14 cellular contexts compared by ENCODE assay signal in the genomic region with DNA sequence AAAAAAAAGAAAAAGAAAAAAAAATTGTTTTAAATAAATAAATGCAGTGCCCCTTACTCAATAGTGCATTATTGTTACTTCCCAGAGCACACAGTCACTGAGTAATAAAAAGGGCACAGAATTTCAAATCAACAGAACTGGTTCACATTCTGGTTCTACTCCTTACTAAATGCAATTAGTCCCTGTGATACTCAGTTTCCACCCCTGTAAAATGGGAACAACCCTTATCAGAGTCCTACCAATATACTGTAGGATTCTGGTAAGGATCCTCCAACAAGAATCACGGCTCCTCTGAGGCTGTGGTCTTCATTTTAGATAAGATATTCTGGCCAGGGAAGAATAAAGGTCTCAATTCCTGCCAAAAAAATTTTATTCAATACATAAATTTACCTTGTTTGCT. TPM values are rescaled to one million over a fixed set of nuclear protein-coding genes. Genes with fewer than 3 reads are reported as not detected.
A peak's percentile ranks its signal among the peaks of the same experiment; 100 is the strongest.
DNase-seq lines count a peak whose midpoint lies in the region; ATAC-seq and TF ChIP-seq lines count a peak whose summit lies in the region.
"Had no signal": no experiment of that assay in that cellular context is flagged by ENCODE, and none has a peak within 500 bp of the region (broad histone marks: within the 10 kb centered on the region; RNA-seq: fewer than 3 reads in every experiment).

No MANE protein-coding gene starts in this region.

- H3K4me1 ChIP-seq in ACC112 (ENCODE audit: control insufficient read depth, insufficient read depth, low read length, unreplicated experiment): peaks cover 72% of the 10 kb centered on the region
- H3K4me1 ChIP-seq in Panc1 (ENCODE audit: control insufficient read depth, insufficient read depth, low read length): peaks cover 66% of the 10 kb centered on the region
- H3K4me1 ChIP-seq in hepatocyte (ENCODE audit: insufficient read depth): peaks cover 49% of the 10 kb centered on the region
- peaks cover 37% of the 10 kb centered on the region in 2 donors for H3K4me1 ChIP-seq in gastrocnemius medialis

- no peaks in the 10 kb centered on the region for H4K20me1 ChIP-seq in hepatocyte (ENCODE audit: insufficient read depth, poor library complexity, severe bottlenecking)

- H3K9me3 Mint-ChIP-seq in activated CD8-positive, alpha-beta T cell treated with anti-CD3 and anti-CD28 coated beads, Interleukin-2, amount 10 ng/mL, durations not matched to agents 7 days and 5 days (ENCODE audit: insufficient read depth): no peaks in the 10 kb centered on the region
- H3K9me3 Mint-ChIP-seq: activated naive CD8-positive, alpha-beta T cell treated with anti-CD3 and anti-CD28 coated beads for 36 hours; naive thymus-derived CD4-positive, alpha-beta T cell had no signal

- H3K27ac ChIP-seq in ACC112 (ENCODE audit: low read depth, low read length) (peak overlapping the region; percentile 99), Panc1 (ENCODE audit: low read length) (peak overlapping the region; percentile 92), hepatocyte (peak overlapping the region; percentile 98), gastrocnemius medialis (peak overlapping the region; percentile 73 to 87 (median 84))
- H3K27ac ChIP-seq: WERI-Rb-1 had no signal

- TF ChIP-seq CTCF in Panc1 (IDR thresholded peaks at IDR 0.05) (no peak), hepatocyte (IDR thresholded peaks at IDR 0.05; ENCODE audit: poor library complexity) (no peak), gastrocnemius medialis (IDR thresholded peaks at IDR 0.05 in 4 of 5, conservative IDR thresholded peaks at IDR 0.05 in 1 of 5) (no peak)

- in situ Hi-C loops in Panc1 (cut with HindIII; ENCODE audit: low pct_unique_long_range_greater_than_20kb, low sequenced_read_pairs): no loop called here
- in situ Hi-C loops in gastrocnemius medialis (cut with MboI; ENCODE audit: low sequenced_read_pairs in 4 of 4): loop anchor here in 1 of 4 donors (10.0 kb wide), 1 partner anchor 48 kb away; a partner anchor contains a TSS

- peaks cover 14% of the 10 kb centered on the region for H3K4me1 Mint-ChIP-seq in activated CD8-positive, alpha-beta T cell treated with anti-CD3 and anti-CD28 coated beads, Interleukin-2, amount 10 ng/mL, durations not matched to agents 7 days and 5 days (ENCODE audit: low read depth)

- H3K9me3 ChIP-seq in Panc1 (ENCODE audit: control insufficient read depth, insufficient read depth, low read depth, low read length) (no peaks in the 10 kb centered on the region), hepatocyte (ENCODE audit: low read depth) (no peaks in the 10 kb centered on the region), gastrocnemius medialis (no peaks in the 10 kb centered on the region)

- H3K4me3 Mint-ChIP-seq in activated CD8-positive, alpha-beta T cell treated with anti-CD3 and anti-CD28 coated beads, Interleukin-2, amount 10 ng/mL, durations not matched to agents 7 days and 5 days: no peak overlapping the region
- H3K4me3 Mint-ChIP-seq: activated naive CD8-positive, alpha-beta T cell treated with anti-CD3 and anti-CD28 coated beads for 36 hours had no signal

- H3K4me3 ChIP-seq in ACC112 (ENCODE audit: low read depth, low read length) (no peak overlapping the region), Panc1 (ENCODE audit: low read depth in 2 of 2, low read length in 2 of 2) (no peak overlapping the region), hepatocyte (no peak overlapping the region), gastrocnemius medialis (no peak overlapping the region)

- no peak for TF ChIP-seq POLR2A in gastrocnemius medialis (IDR thresholded peaks at IDR 0.05)

- WGBS in hepatocyte (ENCODE audit: low lambda C conversion rate, missing lambda C conversion rate): 81% methylated on average over 1 of the region's 1 CpG

- no peak overlapping the region for H3K27ac Mint-ChIP-seq in activated CD8-positive, alpha-beta T cell treated with anti-CD3 and anti-CD28 coated beads, Interleukin-2, amount 10 ng/mL, durations not matched to agents 7 days and 5 days
- H3K27ac Mint-ChIP-seq: activated naive CD8-positive, alpha-beta T cell treated with anti-CD3 and anti-CD28 coated beads for 36 hours had no signal

- no peak overlapping the region for H2AFZ ChIP-seq in ACC112 (ENCODE audit: low read length, unreplicated experiment)
- no peak overlapping the region for H2AFZ ChIP-seq in hepatocyte

- CTCF ChIA-PET in Panc1 (lab: Charles Lee): interaction anchor here (0.6 kb wide), 1 partner anchor 46 kb away, joined by 4 read pairs; no protein-coding TSS in a partner anchor
- CTCF ChIA-PET in activated CD8-positive, alpha-beta T cell treated with anti-CD3 and anti-CD28 coated beads, Interleukin-2, amount 10 ng/mL, durations not matched to agents 7 days and 5 days (lab: Charles Lee): no interaction called here

- H3K9me2 ChIP-seq in hepatocyte (replicated peaks; ENCODE audit: insufficient read depth): no peaks in the 10 kb centered on the region

- H3K36me3 Mint-ChIP-seq in activated CD8-positive, alpha-beta T cell treated with anti-CD3 and anti-CD28 coated beads, Interleukin-2, amount 10 ng/mL, durations not matched to agents 7 days and 5 days (ENCODE audit: low read depth): no peaks in the 10 kb centered on the region
- H3K36me3 Mint-ChIP-seq: activated naive CD8-positive, alpha-beta T cell treated with anti-CD3 and anti-CD28 coated beads for 36 hours had no signal

- intact Hi-C loops in Panc1 (cut with micrococcal nuclease; ENCODE audit: unreplicated experiment): no loop called here
- intact Hi-C loops in gastrocnemius medialis (cut with DNase I; ENCODE audit: low total_unique reads): loop anchor here (5.0 kb wide), 1 partner anchor 66 kb away; no protein-coding TSS in a partner anchor

- H3K27me3 Mint-ChIP-seq in activated CD8-positive, alpha-beta T cell treated with anti-CD3 and anti-CD28 coated beads, Interleukin-2, amount 10 ng/mL, durations not matched to agents 7 days and 5 days (ENCODE audit: low read depth): peaks cover 39% of the 10 kb centered on the region

- no peak for DNase-seq in Panc1 (ENCODE audit: low read depth, low spot score)
- no peak for DNase-seq in hepatocyte (ENCODE audit: low spot score)
- DNase-seq in gastrocnemius medialis: no peak
- no peak for DNase-seq in inferior parietal cortex (ENCODE audit: extremely low spot score)
- no peak for DNase-seq in activated CD8-positive, alpha-beta T cell treated with anti-CD3 and anti-CD28 coated beads, Interleukin-2, amount 10 ng/mL, durations not matched to agents 7 days and 5 days
- DNase-seq in activated naive CD4-positive, alpha-beta T cell treated with anti-CD3 and anti-CD28 coated beads, Interleukin-2, amount 50 U/mL, for 16 hours: no peak
- DNase-seq: activated naive CD8-positive, alpha-beta T cell treated with anti-CD3 and anti-CD28 coated beads for 36 hours; EL; naive thymus-derived CD4-positive, alpha-beta T cell; NCI-H2081 treated with DMSO at 0.1 percent for 48 hours; stimulated activated CD4-positive, alpha-beta T cell treated with anti-CD3 and anti-CD28 coated beads, Interleukin-12 subunit alpha, Interleukin-12 subunit beta, amount 100 ng/mL, for 4 hours; WERI-Rb-1 had no signal

- no peaks in the 10 kb centered on the region for H3K27me3 ChIP-seq in ACC112 (ENCODE audit: insufficient read depth, low read length)
- H3K27me3 ChIP-seq in Panc1 (ENCODE audit: control insufficient read depth, insufficient read depth, low read length): no peaks in the 10 kb centered on the region
- H3K27me3 ChIP-seq in hepatocyte: no peaks in the 10 kb centered on the region
- no peaks in the 10 kb centered on the region for H3K27me3 ChIP-seq in gastrocnemius medialis

- peak overlapping the region; percentile 63 for H3K4me2 ChIP-seq in hepatocyte

- POLR2A ChIA-PET in Panc1 (lab: Charles Lee): no interaction called here
- POLR2A ChIA-PET in activated CD8-positive, alpha-beta T cell treated with anti-CD3 and anti-CD28 coated beads, Interleukin-2, amount 10 ng/mL, durations not matched to agents 7 days and 5 days (lab: Charles Lee): no interaction called here

- BruUV-seq in Panc1 (replicated peaks; lab: Mats Ljungman, UMichigan): no TSS peak

- peaks cover 27% of the 10 kb centered on the region for H3K36me3 ChIP-seq in ACC112 (ENCODE audit: insufficient read depth, low read length)
- H3K36me3 ChIP-seq in Panc1 (ENCODE audit: control insufficient read depth, insufficient read depth, low read length): peaks cover 14% of the 10 kb centered on the region; the same call in 1 of the 2 replicates
- no peaks in the 10 kb centered on the region for H3K36me3 ChIP-seq in hepatocyte (replicated peaks; ENCODE audit: insufficient read depth, low read depth)
- peaks cover 2 to 7% of the 10 kb centered on the region in 2 donors for H3K36me3 ChIP-seq in gastrocnemius medialis
- H3K36me3 ChIP-seq: WERI-Rb-1 had no signal

- ATAC-seq in Panc1: no peak
- no peak for ATAC-seq in gastrocnemius medialis
- no peak for ATAC-seq in HG03135 (IDR thresholded peaks at IDR 0.05; ENCODE audit: unreplicated experiment)
- no peak for ATAC-seq in activated CD8-positive, alpha-beta T cell treated with anti-CD3 and anti-CD28 coated beads, Interleukin-2, amount 10 ng/mL, durations not matched to agents 7 days and 5 days
- ATAC-seq: naive thymus-derived CD4-positive, alpha-beta T cell had no signal

- H3K79me2 ChIP-seq in ACC112 (ENCODE audit: control insufficient read depth, insufficient read depth, low read length, unreplicated experiment) (peaks cover 28% of the 10 kb centered on the region), hepatocyte (peaks cover 8% of the 10 kb centered on the region)

RNA-seq across cellular contexts. Expression of a gene that starts 50.7 kb away (rescaled TPM):
- 446 TPM for total RNA-seq in Panc1 (2021; ENCODE audit: unreplicated experiment)
- polyA plus RNA-seq in Panc1 (2012; ENCODE audit: insufficient read length): 777 TPM
- 97.0 and 109 TPM in 2 replicates for total RNA-seq in hepatocyte
- 103 and 113 TPM in 2 replicates for polyA plus RNA-seq in hepatocyte
- total RNA-seq in gastrocnemius medialis: 100 to 1,000 TPM in 1 of 4 donors, 10 to 100 TPM in 3; 35.2 to 101 (median 71.3) TPM
- total RNA-seq in activated CD8-positive, alpha-beta T cell treated with anti-CD3 and anti-CD28 coated beads, Interleukin-2, amount 10 ng/mL, durations not matched to agents 7 days and 5 days: not detected

Comparison
In these comparisons a context has a peak if more than half of its experiments do, and no peak if none do; other contexts are left out.
1. RNA of a gene that starts 50.7 kb away (total RNA-seq): 446 TPM in Panc1 (single experiment), 97.0 to 109 TPM in hepatocyte and 35.2 to 101 TPM in gastrocnemius medialis; not detected in activated CD8-positive, alpha-beta T cell treated with anti-CD3 and anti-CD28 coated beads, Interleukin-2, amount 10 ng/mL, durations not matched to agents 7 days and 5 days; every median in the first group is over 10 times any median in the second.
2. Peak in every context shown above with its lines, with median percentiles within 50 percentile points of each other: H3K27ac ChIP-seq.